Comparison of ENCODE assay signal across 28 cellular contexts in genomic region chr10:36301139-36301538, GRCh38.
"Had no signal": no experiment of that assay in that cellular context is flagged by ENCODE, and none has a peak within 500 bp of the region (broad histone marks: within the 10 kb centered on the region; RNA-seq: fewer than 3 reads in every experiment).

No MANE protein-coding gene starts in this region.

- H3K9me3 ChIP-seq: ascending aorta, breast epithelium had no signal

- H3K27ac ChIP-seq: ascending aorta, breast epithelium, cardiac muscle cell, coronary artery, dorsolateral prefrontal cortex had no signal

- H3K36me3 ChIP-seq: ascending aorta, breast epithelium, cardiac muscle cell had no signal

- DNase-seq: activated CD4-positive, alpha-beta memory T cell treated with anti-CD3 and anti-CD28 coated beads, Interleukin-2, amount 10 ng/mL, durations not matched to agents 7 days and 5 days; activated CD4-positive, alpha-beta T cell treated with anti-CD3 and anti-CD28 coated beads for 1 hour; activated CD4-positive, alpha-beta T cell treated with anti-CD3 and anti-CD28 coated beads for 4 hours; activated CD4-positive, alpha-beta T cell treated with anti-CD3 and anti-CD28 coated beads, Interleukin-2, amount 10 ng/mL, durations not matched to agents 7 days and 5 days; activated CD4-positive, alpha-beta T cell treated with anti-CD3 and anti-CD28 coated beads, Interleukin-2, amount 50 U/mL, for 4 hours; activated CD8-positive, alpha-beta memory T cell treated with anti-CD3 and anti-CD28 coated beads, Interleukin-2, amount 50 U/mL, for 48 hours; activated gamma-delta T cell; activated naive CD4-positive, alpha-beta T cell; activated naive CD4-positive, alpha-beta T cell treated with anti-CD3 and anti-CD28 coated beads, Interleukin-2, amount 10 ng/mL, durations not matched to agents 7 days and 5 days; activated naive CD8-positive, alpha-beta T cell treated with anti-CD3 and anti-CD28 coated beads, Interleukin-2, amount 10 ng/mL, durations not matched to agents 7 days and 5 days; activated T-cell treated with anti-CD3 and anti-CD28 coated beads for 4 hours; activated T-cell treated with anti-CD3 and anti-CD28 coated beads, Interleukin-2, amount 50 U/mL, for 24 hours; activated T-cell treated with anti-CD3 and anti-CD28 coated beads, Interleukin-2, amount 50 U/mL, for 72 hours; dorsolateral prefrontal cortex; effector memory CD4-positive, alpha-beta T cell; endodermal cell; foreskin fibroblast; head of caudate nucleus; T-helper 2 cell had no signal

- ATAC-seq: activated naive CD4-positive, alpha-beta T cell treated with anti-CD3 and anti-CD28 coated beads, Interleukin-2, amount 50 U/mL, for 72 hours; activated T-cell treated with anti-CD3 and anti-CD28 coated beads, Interleukin-2, amount 50 U/mL, for 72 hours; esophagus mucosa had no signal

- H3K9me3 Mint-ChIP-seq: activated CD4-positive, alpha-beta T cell treated with anti-CD3 and anti-CD28 coated beads, Interleukin-2, amount 10 ng/mL, durations not matched to agents 7 days and 5 days had no signal

- H3K36me3 Mint-ChIP-seq: activated naive CD4-positive, alpha-beta T cell treated with anti-CD3 and anti-CD28 coated beads, Interleukin-2, amount 10 ng/mL, durations not matched to agents 7 days and 5 days; activated naive CD4-positive, alpha-beta T cell treated with anti-CD3 and anti-CD28 coated beads, Interleukin-2, amount 50 U/mL, for 72 hours; activated naive CD8-positive, alpha-beta T cell treated with anti-CD3 and anti-CD28 coated beads, Interleukin-2, amount 10 ng/mL, durations not matched to agents 7 days and 5 days; brain had no signal

- H3K27me3 ChIP-seq: ascending aorta, breast epithelium, cardiac muscle cell had no signal

- H3K4me3 Mint-ChIP-seq: activated CD4-positive, alpha-beta memory T cell treated with anti-CD3 and anti-CD28 coated beads, Interleukin-2, amount 10 ng/mL, durations not matched to agents 7 days and 5 days; activated CD4-positive, alpha-beta T cell treated with anti-CD3 and anti-CD28 coated beads, Interleukin-2, amount 10 ng/mL, durations not matched to agents 7 days and 5 days; activated naive CD4-positive, alpha-beta T cell treated with anti-CD3 and anti-CD28 coated beads, Interleukin-2, amount 10 ng/mL, durations not matched to agents 7 days and 5 days; activated naive CD8-positive, alpha-beta T cell treated with anti-CD3 and anti-CD28 coated beads, Interleukin-2, amount 10 ng/mL, durations not matched to agents 7 days and 5 days; activated T-cell treated with anti-CD3 and anti-CD28 coated beads, Interleukin-2, amount 50 U/mL, for 24 hours; activated T-cell treated with anti-CD3 and anti-CD28 coated beads, Interleukin-2, amount 50 U/mL, for 72 hours; brain; central memory CD8-positive, alpha-beta T cell; dendritic cell treated with granulocyte-macrophage colony-stimulating factor and Interleukin-4, amounts not matched to agents 40 ng/mL and 50 ng/mL, for 4 days; endodermal cell had no signal

- H3K4me3 ChIP-seq: ascending aorta, breast epithelium, cardiac muscle cell, coronary artery, dorsolateral prefrontal cortex had no signal

- H3K4me1 ChIP-seq: ascending aorta, breast epithelium had no signal

- H3K27me3 Mint-ChIP-seq: activated CD4-positive, alpha-beta memory T cell treated with anti-CD3 and anti-CD28 coated beads, Interleukin-2, amount 10 ng/mL, durations not matched to agents 7 days and 5 days; activated CD4-positive, alpha-beta T cell treated with anti-CD3 and anti-CD28 coated beads, Interleukin-2, amount 10 ng/mL, durations not matched to agents 7 days and 5 days; activated naive CD4-positive, alpha-beta T cell treated with anti-CD3 and anti-CD28 coated beads, Interleukin-2, amount 10 ng/mL, durations not matched to agents 7 days and 5 days; activated naive CD8-positive, alpha-beta T cell treated with anti-CD3 and anti-CD28 coated beads, Interleukin-2, amount 10 ng/mL, durations not matched to agents 7 days and 5 days; activated T-cell treated with anti-CD3 and anti-CD28 coated beads, Interleukin-2, amount 50 U/mL, for 24 hours; central memory CD8-positive, alpha-beta T cell; dendritic cell treated with granulocyte-macrophage colony-stimulating factor and Interleukin-4, amounts not matched to agents 40 ng/mL and 50 ng/mL, for 4 days had no signal

- H3K4me1 Mint-ChIP-seq: activated CD4-positive, alpha-beta memory T cell treated with anti-CD3 and anti-CD28 coated beads, Interleukin-2, amount 10 ng/mL, durations not matched to agents 7 days and 5 days; activated CD4-positive, alpha-beta T cell treated with anti-CD3 and anti-CD28 coated beads, Interleukin-2, amount 10 ng/mL, durations not matched to agents 7 days and 5 days; activated naive CD4-positive, alpha-beta T cell treated with anti-CD3 and anti-CD28 coated beads, Interleukin-2, amount 10 ng/mL, durations not matched to agents 7 days and 5 days; activated naive CD8-positive, alpha-beta T cell treated with anti-CD3 and anti-CD28 coated beads, Interleukin-2, amount 10 ng/mL, durations not matched to agents 7 days and 5 days; central memory CD8-positive, alpha-beta T cell had no signal

- H3K27ac Mint-ChIP-seq: activated CD4-positive, alpha-beta memory T cell treated with anti-CD3 and anti-CD28 coated beads, Interleukin-2, amount 10 ng/mL, durations not matched to agents 7 days and 5 days; activated CD4-positive, alpha-beta T cell treated with anti-CD3 and anti-CD28 coated beads, Interleukin-2, amount 10 ng/mL, durations not matched to agents 7 days and 5 days; activated naive CD4-positive, alpha-beta T cell treated with anti-CD3 and anti-CD28 coated beads, Interleukin-2, amount 10 ng/mL, durations not matched to agents 7 days and 5 days; activated naive CD4-positive, alpha-beta T cell treated with anti-CD3 and anti-CD28 coated beads, Interleukin-2, amount 50 U/mL, for 72 hours; activated naive CD8-positive, alpha-beta T cell treated with anti-CD3 and anti-CD28 coated beads, Interleukin-2, amount 10 ng/mL, durations not matched to agents 7 days and 5 days; activated T-cell treated with anti-CD3 and anti-CD28 coated beads, Interleukin-2, amount 50 U/mL, for 24 hours; activated T-cell treated with anti-CD3 and anti-CD28 coated beads, Interleukin-2, amount 50 U/mL, for 72 hours; brain; dendritic cell treated with granulocyte-macrophage colony-stimulating factor and Interleukin-4, amounts not matched to agents 40 ng/mL and 50 ng/mL, for 4 days; endodermal cell had no signal
